In genomic region chr1:85607126-85607912, GRCh38 we compare ENCODE assay signal across 1 cellular context.
TF ChIP-seq lines count a peak whose summit lies in the region.

No MANE protein-coding gene starts in this region.

TF ChIP-seq in H1, 55 proteins besides CTCF, POLR2A, EP300 and RAD21:
- TF ChIP-seq, protein P1, sequence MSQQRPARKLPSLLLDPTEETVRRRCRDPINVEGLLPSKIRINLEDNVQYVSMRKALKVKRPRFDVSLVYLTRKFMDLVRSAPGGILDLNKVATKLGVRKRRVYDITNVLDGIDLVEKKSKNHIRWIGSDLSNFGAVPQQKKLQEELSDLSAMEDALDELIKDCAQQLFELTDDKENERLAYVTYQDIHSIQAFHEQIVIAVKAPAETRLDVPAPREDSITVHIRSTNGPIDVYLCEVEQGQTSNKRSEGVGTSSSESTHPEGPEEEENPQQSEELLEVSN (IDR thresholded peaks at IDR 0.05): peak; percentile 80
- peak; percentile 49; the same call in 1 of the 2 replicates for TF ChIP-seq CREB1 (IDR thresholded peaks at IDR 0.05)
- TF ChIP-seq SP1 (IDR thresholded peaks at IDR 0.05; ENCODE audit: low read depth, low read length): peak; percentile 90
- TF ChIP-seq GTF2F1 (IDR thresholded peaks at IDR 0.05; ENCODE audit: borderline replicate concordance, low read depth, low read length): no peak
- peak; percentile 95 for TF ChIP-seq MAX (IDR thresholded peaks at IDR 0.05)
- TF ChIP-seq, protein P2, sequence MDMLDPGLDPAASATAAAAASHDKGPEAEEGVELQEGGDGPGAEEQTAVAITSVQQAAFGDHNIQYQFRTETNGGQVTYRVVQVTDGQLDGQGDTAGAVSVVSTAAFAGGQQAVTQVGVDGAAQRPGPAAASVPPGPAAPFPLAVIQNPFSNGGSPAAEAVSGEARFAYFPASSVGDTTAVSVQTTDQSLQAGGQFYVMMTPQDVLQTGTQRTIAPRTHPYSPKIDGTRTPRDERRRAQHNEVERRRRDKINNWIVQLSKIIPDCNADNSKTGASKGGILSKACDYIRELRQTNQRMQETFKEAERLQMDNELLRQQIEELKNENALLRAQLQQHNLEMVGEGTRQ (IDR thresholded peaks at IDR 0.05; ENCODE audit: low read length): no peak
- TF ChIP-seq RXRA (IDR thresholded peaks at IDR 0.05; ENCODE audit: insufficient read depth, low read depth, low read length): no peak
- no peak for TF ChIP-seq SP2 (IDR thresholded peaks at IDR 0.05; ENCODE audit: low read length)
- peak in 1 of 2 experiments; percentile 81; a peak in 2 of 4 replicates for TF ChIP-seq SIN3A (conservative IDR thresholded peaks at IDR 0.05 in 1 of 2, IDR thresholded peaks at IDR 0.05 in 1 of 2; ENCODE audit: low read depth in 1 of 2, low read length in 2 of 2)
- no peak for TF ChIP-seq BRCA1 (IDR thresholded peaks at IDR 0.05; ENCODE audit: low read depth, low read length)
- no peak for TF ChIP-seq KDM4A (IDR thresholded peaks at IDR 0.05; ENCODE audit: low read depth, low read length, severe bottlenecking)
- peak; percentile 35 for TF ChIP-seq NANOG (IDR thresholded peaks at IDR 0.05; ENCODE audit: insufficient read depth, low read depth, low read length, poor library complexity, severe bottlenecking)
- no peak for TF ChIP-seq SP4 (IDR thresholded peaks at IDR 0.05; ENCODE audit: low read length)
- no peak for TF ChIP-seq HDAC6 (IDR thresholded peaks at IDR 0.05; ENCODE audit: low read depth, low read length)
- 0 out of 2 replicates have a peak, but pooled peaks have one; percentile 27 for TF ChIP-seq CEBPB (IDR thresholded peaks at IDR 0.05; ENCODE audit: low read depth, low read length)
- no peak; the same call in 1 of the 2 replicates for TF ChIP-seq CHD1 (IDR thresholded peaks at IDR 0.05; ENCODE audit: low read depth, low read length)
- TF ChIP-seq SIRT6 (IDR thresholded peaks at IDR 0.05; ENCODE audit: low read length): no peak
- TF ChIP-seq, protein P3, sequence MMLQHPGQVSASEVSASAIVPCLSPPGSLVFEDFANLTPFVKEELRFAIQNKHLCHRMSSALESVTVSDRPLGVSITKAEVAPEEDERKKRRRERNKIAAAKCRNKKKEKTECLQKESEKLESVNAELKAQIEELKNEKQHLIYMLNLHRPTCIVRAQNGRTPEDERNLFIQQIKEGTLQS (IDR thresholded peaks at IDR 0.05; ENCODE audit: insufficient read depth, low read depth, low read length): peak; percentile 25; the same call in 1 of the 2 replicates
- TF ChIP-seq SUZ12 (IDR thresholded peaks at IDR 0.05; ENCODE audit: low read length): no peak
- TF ChIP-seq SIX5 (IDR thresholded peaks at IDR 0.05; ENCODE audit: low read depth, low read length): no peak
- TF ChIP-seq HDAC2 (IDR thresholded peaks at IDR 0.05; ENCODE audit: borderline replicate concordance in 1 of 2, low read depth in 2 of 2, low read length in 2 of 2): peak; percentile 83 to 87; a peak in 2 of 4 replicates
- TF ChIP-seq FOSL1 (IDR thresholded peaks at IDR 0.05; ENCODE audit: insufficient read depth, low read depth, low read length): no peak
- peak; percentile 67 for TF ChIP-seq CHD2 (IDR thresholded peaks at IDR 0.05; ENCODE audit: low read length)
- no peak for TF ChIP-seq ZNF274 (IDR thresholded peaks at IDR 0.05; ENCODE audit: borderline replicate concordance, extremely low read depth, low read length)
- TF ChIP-seq CTBP2 (IDR thresholded peaks at IDR 0.05; ENCODE audit: borderline replicate concordance, insufficient read depth, insufficient read length, low read length): peak; percentile 97
- TF ChIP-seq CBX5 (IDR thresholded peaks at IDR 0.05; ENCODE audit: low read depth, low read length): no peak
- no peak for TF ChIP-seq BCL11A (IDR thresholded peaks at IDR 0.05; ENCODE audit: low read depth in 2 of 2, low read length in 2 of 2)
- no peak; the same call in 1 of the 2 replicates for TF ChIP-seq GABPA (IDR thresholded peaks at IDR 0.05; ENCODE audit: borderline replicate concordance, insufficient read depth, low read length)
- peak; percentile 98 for TF ChIP-seq JUND (IDR thresholded peaks at IDR 0.05; ENCODE audit: low read length)
- TF ChIP-seq RBBP5 (IDR thresholded peaks at IDR 0.05; ENCODE audit: borderline replicate concordance, low read depth, low read length): peak; percentile 74; the same call in 1 of the 2 replicates
- TF ChIP-seq NRF1 (IDR thresholded peaks at IDR 0.05; ENCODE audit: low read depth, low read length): no peak
- no peak for TF ChIP-seq EZH2 (IDR thresholded peaks at IDR 0.05; ENCODE audit: low read depth, low read length, severe bottlenecking)
- TF ChIP-seq TCF12 (IDR thresholded peaks at IDR 0.05; ENCODE audit: low read depth, low read length): peak; percentile 86
- no peak for TF ChIP-seq KDM5A (IDR thresholded peaks at IDR 0.05; ENCODE audit: low read length)
- TF ChIP-seq MAFK (IDR thresholded peaks at IDR 0.05; ENCODE audit: low read depth, low read length): no peak
- TF ChIP-seq EGR1 (IDR thresholded peaks at IDR 0.05; ENCODE audit: borderline replicate concordance, low read depth, low read length): peak; percentile 56
- TF ChIP-seq POLR2AphosphoS5 (IDR thresholded peaks at IDR 0.05; ENCODE audit: low read depth, low read length): no peak; the same call in 1 of the 2 replicates
- peak; percentile 78 for TF ChIP-seq YY1 (IDR thresholded peaks at IDR 0.05; ENCODE audit: low read depth, low read length)
- 0 out of 2 replicates have a peak, but pooled peaks have one; percentile 45 for TF ChIP-seq KDM1A (IDR thresholded peaks at IDR 0.05; ENCODE audit: borderline replicate concordance, low read length)
- no peak for TF ChIP-seq SAP30 (IDR thresholded peaks at IDR 0.05; ENCODE audit: insufficient read depth, insufficient replicate concordance, low read length)
- peak; percentile 92 for TF ChIP-seq ASH2L (IDR thresholded peaks at IDR 0.05; ENCODE audit: low read length)
- TF ChIP-seq SRF (IDR thresholded peaks at IDR 0.05; ENCODE audit: low read depth, low read length): 0 out of 2 replicates have a peak, but pooled peaks have one; percentile 17
- TF ChIP-seq CBX8 (IDR thresholded peaks at IDR 0.05; ENCODE audit: borderline replicate concordance, low read depth, low read length): no peak
- TF ChIP-seq RNF2 (IDR thresholded peaks at IDR 0.05; ENCODE audit: borderline replicate concordance, low read depth, low read length, missing control alignments, poor library complexity, severe bottlenecking): no peak
- 0 out of 2 replicates have a peak, but pooled peaks have one; percentile 19 for TF ChIP-seq POU5F1 (IDR thresholded peaks at IDR 0.05; ENCODE audit: low read depth, low read length)
- peak; percentile 60; the same call in 1 of the 2 replicates for TF ChIP-seq TAF1 (IDR thresholded peaks at IDR 0.05; ENCODE audit: low read depth, low read length)
- peak; percentile 98 for TF ChIP-seq JUN (IDR thresholded peaks at IDR 0.05; ENCODE audit: low read depth, low read length)
- no peak; the same call in 1 of the 2 replicates for TF ChIP-seq PHF8 (conservative IDR thresholded peaks at IDR 0.05; ENCODE audit: low read depth, low read length)
- TF ChIP-seq ATF2 (IDR thresholded peaks at IDR 0.05; ENCODE audit: low read length): peak; percentile 95
- TF ChIP-seq TBP (IDR thresholded peaks at IDR 0.05; ENCODE audit: low read depth, low read length): peak; percentile 36; the same call in 1 of the 2 replicates
- no peak for TF ChIP-seq BACH1 (IDR thresholded peaks at IDR 0.05; ENCODE audit: low read length)
- TF ChIP-seq TAF7 (optimal IDR thresholded peaks at IDR 0.05; ENCODE audit: borderline replicate concordance, low read depth, low read length): peak; percentile 55
- TF ChIP-seq TEAD4 (IDR thresholded peaks at IDR 0.05; ENCODE audit: low read depth, low read length): peak; percentile 99
- TF ChIP-seq, protein P4, sequence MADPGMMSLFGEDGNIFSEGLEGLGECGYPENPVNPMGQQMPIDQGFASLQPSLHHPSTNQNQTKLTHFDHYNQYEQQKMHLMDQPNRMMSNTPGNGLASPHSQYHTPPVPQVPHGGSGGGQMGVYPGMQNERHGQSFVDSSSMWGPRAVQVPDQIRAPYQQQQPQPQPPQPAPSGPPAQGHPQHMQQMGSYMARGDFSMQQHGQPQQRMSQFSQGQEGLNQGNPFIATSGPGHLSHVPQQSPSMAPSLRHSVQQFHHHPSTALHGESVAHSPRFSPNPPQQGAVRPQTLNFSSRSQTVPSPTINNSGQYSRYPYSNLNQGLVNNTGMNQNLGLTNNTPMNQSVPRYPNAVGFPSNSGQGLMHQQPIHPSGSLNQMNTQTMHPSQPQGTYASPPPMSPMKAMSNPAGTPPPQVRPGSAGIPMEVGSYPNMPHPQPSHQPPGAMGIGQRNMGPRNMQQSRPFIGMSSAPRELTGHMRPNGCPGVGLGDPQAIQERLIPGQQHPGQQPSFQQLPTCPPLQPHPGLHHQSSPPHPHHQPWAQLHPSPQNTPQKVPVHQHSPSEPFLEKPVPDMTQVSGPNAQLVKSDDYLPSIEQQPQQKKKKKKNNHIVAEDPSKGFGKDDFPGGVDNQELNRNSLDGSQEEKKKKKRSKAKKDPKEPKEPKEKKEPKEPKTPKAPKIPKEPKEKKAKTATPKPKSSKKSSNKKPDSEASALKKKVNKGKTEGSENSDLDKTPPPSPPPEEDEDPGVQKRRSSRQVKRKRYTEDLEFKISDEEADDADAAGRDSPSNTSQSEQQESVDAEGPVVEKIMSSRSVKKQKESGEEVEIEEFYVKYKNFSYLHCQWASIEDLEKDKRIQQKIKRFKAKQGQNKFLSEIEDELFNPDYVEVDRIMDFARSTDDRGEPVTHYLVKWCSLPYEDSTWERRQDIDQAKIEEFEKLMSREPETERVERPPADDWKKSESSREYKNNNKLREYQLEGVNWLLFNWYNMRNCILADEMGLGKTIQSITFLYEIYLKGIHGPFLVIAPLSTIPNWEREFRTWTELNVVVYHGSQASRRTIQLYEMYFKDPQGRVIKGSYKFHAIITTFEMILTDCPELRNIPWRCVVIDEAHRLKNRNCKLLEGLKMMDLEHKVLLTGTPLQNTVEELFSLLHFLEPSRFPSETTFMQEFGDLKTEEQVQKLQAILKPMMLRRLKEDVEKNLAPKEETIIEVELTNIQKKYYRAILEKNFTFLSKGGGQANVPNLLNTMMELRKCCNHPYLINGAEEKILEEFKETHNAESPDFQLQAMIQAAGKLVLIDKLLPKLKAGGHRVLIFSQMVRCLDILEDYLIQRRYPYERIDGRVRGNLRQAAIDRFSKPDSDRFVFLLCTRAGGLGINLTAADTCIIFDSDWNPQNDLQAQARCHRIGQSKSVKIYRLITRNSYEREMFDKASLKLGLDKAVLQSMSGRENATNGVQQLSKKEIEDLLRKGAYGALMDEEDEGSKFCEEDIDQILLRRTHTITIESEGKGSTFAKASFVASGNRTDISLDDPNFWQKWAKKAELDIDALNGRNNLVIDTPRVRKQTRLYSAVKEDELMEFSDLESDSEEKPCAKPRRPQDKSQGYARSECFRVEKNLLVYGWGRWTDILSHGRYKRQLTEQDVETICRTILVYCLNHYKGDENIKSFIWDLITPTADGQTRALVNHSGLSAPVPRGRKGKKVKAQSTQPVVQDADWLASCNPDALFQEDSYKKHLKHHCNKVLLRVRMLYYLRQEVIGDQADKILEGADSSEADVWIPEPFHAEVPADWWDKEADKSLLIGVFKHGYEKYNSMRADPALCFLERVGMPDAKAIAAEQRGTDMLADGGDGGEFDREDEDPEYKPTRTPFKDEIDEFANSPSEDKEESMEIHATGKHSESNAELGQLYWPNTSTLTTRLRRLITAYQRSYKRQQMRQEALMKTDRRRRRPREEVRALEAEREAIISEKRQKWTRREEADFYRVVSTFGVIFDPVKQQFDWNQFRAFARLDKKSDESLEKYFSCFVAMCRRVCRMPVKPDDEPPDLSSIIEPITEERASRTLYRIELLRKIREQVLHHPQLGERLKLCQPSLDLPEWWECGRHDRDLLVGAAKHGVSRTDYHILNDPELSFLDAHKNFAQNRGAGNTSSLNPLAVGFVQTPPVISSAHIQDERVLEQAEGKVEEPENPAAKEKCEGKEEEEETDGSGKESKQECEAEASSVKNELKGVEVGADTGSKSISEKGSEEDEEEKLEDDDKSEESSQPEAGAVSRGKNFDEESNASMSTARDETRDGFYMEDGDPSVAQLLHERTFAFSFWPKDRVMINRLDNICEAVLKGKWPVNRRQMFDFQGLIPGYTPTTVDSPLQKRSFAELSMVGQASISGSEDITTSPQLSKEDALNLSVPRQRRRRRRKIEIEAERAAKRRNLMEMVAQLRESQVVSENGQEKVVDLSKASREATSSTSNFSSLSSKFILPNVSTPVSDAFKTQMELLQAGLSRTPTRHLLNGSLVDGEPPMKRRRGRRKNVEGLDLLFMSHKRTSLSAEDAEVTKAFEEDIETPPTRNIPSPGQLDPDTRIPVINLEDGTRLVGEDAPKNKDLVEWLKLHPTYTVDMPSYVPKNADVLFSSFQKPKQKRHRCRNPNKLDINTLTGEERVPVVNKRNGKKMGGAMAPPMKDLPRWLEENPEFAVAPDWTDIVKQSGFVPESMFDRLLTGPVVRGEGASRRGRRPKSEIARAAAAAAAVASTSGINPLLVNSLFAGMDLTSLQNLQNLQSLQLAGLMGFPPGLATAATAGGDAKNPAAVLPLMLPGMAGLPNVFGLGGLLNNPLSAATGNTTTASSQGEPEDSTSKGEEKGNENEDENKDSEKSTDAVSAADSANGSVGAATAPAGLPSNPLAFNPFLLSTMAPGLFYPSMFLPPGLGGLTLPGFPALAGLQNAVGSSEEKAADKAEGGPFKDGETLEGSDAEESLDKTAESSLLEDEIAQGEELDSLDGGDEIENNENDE (IDR thresholded peaks at IDR 0.05; ENCODE audit: insufficient replicate concordance, low read length): peak; percentile 79
- TF ChIP-seq RFX5 (IDR thresholded peaks at IDR 0.05; ENCODE audit: borderline replicate concordance, low read depth, low read length): no peak
